In genomic region chrX:37993857-37994619, GRCh38 we compare ENCODE assay signal across 11 cellular contexts. TPM values are rescaled to one million over a fixed set of nuclear protein-coding genes. Genes with fewer than 3 reads are reported as not detected.
DNase-seq lines count a peak whose midpoint lies in the region; ATAC-seq and TF ChIP-seq lines count a peak whose summit lies in the region.
"Had no signal": no experiment of that assay in that cellular context is flagged by ENCODE, and none has a peak within 500 bp of the region (broad histone marks: within the 10 kb centered on the region; RNA-seq: fewer than 3 reads in every experiment).

No MANE protein-coding gene starts in this region.

- H2AFZ ChIP-seq in neural progenitor cell (replicated peaks): no peak overlapping the region

- H3K36me3 Mint-ChIP-seq in neural progenitor cell: no peaks in the 10 kb centered on the region
- H3K36me3 Mint-ChIP-seq: T-cell had no signal

- no peaks in the 10 kb centered on the region for H3K4me1 ChIP-seq in neural progenitor cell

- H3K27me3 Mint-ChIP-seq in neural progenitor cell (ENCODE audit: insufficient read depth, low read depth): no peaks in the 10 kb centered on the region

- TF ChIP-seq CTCF in neural progenitor cell (IDR thresholded peaks at IDR 0.05): no peak

- DNase-seq in DMS79 treated with DMSO at 0.1 percent for 48 hours (lab: John Stamatoyannopoulos, UW) (peak; percentile 0), DMS79 (lab: John Stamatoyannopoulos, UW) (no peak), SKM-1 (lab: John Stamatoyannopoulos, UW; ENCODE audit: unreplicated experiment) (peak; percentile 24), neural progenitor cell (ENCODE audit: low spot score) (peak; percentile 70)
- DNase-seq in activated CD4-positive, alpha-beta T cell treated with anti-CD3 and anti-CD28 coated beads, Interleukin-2, amount 50 U/mL, for 4 hours: no peak
- no peak for DNase-seq in stimulated activated CD4-positive, alpha-beta T cell treated with anti-CD3 and anti-CD28 coated beads, Interleukin-1b, Interleukin-23, amount 100 ng/mL, for 48 hours

- no peak overlapping the region for H3K4me3 Mint-ChIP-seq in neural progenitor cell
- H3K4me3 Mint-ChIP-seq: T-cell had no signal

- H3K27ac ChIP-seq in neural progenitor cell: no peak overlapping the region
- H3K27ac ChIP-seq: A549 had no signal

- H3K9ac ChIP-seq in neural progenitor cell: no peak overlapping the region

- H4K20me1 ChIP-seq in neural progenitor cell (ENCODE audit: low read depth): no peaks in the 10 kb centered on the region

- no peaks in the 10 kb centered on the region for H3K79me2 ChIP-seq in neural progenitor cell (ENCODE audit: low read depth)

- ATAC-seq in HG03342 (IDR thresholded peaks at IDR 0.05; ENCODE audit: unreplicated experiment) (peak; percentile 64), GM21717 (IDR thresholded peaks at IDR 0.05; ENCODE audit: unreplicated experiment) (no peak)
- ATAC-seq: A549 had no signal

- H3K36me3 ChIP-seq in neural progenitor cell: no peaks in the 10 kb centered on the region

- H3K9me3 Mint-ChIP-seq in neural progenitor cell: peaks cover 2% of the 10 kb centered on the region
- H3K9me3 Mint-ChIP-seq: T-cell had no signal

- no peak overlapping the region for H3K27ac Mint-ChIP-seq in neural progenitor cell
- H3K27ac Mint-ChIP-seq: T-cell had no signal

- H3K4me3 ChIP-seq in neural progenitor cell: no peak overlapping the region
- H3K4me3 ChIP-seq: A549 had no signal

- H3K4me2 ChIP-seq in neural progenitor cell: no peak overlapping the region
- H3K4me2 ChIP-seq: A549 had no signal

- no peaks in the 10 kb centered on the region for H3K27me3 ChIP-seq in neural progenitor cell

- peaks cover 3% of the 10 kb centered on the region for H3K9me3 ChIP-seq in neural progenitor cell (ENCODE audit: low read depth)
- H3K9me3 ChIP-seq: A549 had no signal

- H3F3A ChIP-seq in neural progenitor cell (ENCODE audit: low read depth): no peaks in the 10 kb centered on the region

- H3K4me1 Mint-ChIP-seq in neural progenitor cell: peaks cover 3% of the 10 kb centered on the region
- H3K4me1 Mint-ChIP-seq: T-cell had no signal

RNA-seq across cellular contexts. Expression of gene SYTL5, which starts 12.3 kb away (rescaled TPM):
- total RNA-seq in neural progenitor cell (ENCODE audit: low replicate concordance): 0.87 and 1.7 TPM in 2 replicates
- total RNA-seq: lung microvascular endothelial cell had no signal

Comparison
In these comparisons a context has a peak if more than half of its experiments do, and no peak if none do; other contexts are left out.
1. DNase-seq: peak in DMS79 treated with DMSO at 0.1 percent for 48 hours (single experiment), SKM-1 (single experiment) and neural progenitor cell (single experiment); none in DMS79 (single experiment), activated CD4-positive, alpha-beta T cell treated with anti-CD3 and anti-CD28 coated beads, Interleukin-2, amount 50 U/mL, for 4 hours (0 of 2) and stimulated activated CD4-positive, alpha-beta T cell treated with anti-CD3 and anti-CD28 coated beads, Interleukin-1b, Interleukin-23, amount 100 ng/mL, for 48 hours (single experiment).